Comparison of ENCODE assay signal across 20 cellular contexts in the genomic region with DNA sequence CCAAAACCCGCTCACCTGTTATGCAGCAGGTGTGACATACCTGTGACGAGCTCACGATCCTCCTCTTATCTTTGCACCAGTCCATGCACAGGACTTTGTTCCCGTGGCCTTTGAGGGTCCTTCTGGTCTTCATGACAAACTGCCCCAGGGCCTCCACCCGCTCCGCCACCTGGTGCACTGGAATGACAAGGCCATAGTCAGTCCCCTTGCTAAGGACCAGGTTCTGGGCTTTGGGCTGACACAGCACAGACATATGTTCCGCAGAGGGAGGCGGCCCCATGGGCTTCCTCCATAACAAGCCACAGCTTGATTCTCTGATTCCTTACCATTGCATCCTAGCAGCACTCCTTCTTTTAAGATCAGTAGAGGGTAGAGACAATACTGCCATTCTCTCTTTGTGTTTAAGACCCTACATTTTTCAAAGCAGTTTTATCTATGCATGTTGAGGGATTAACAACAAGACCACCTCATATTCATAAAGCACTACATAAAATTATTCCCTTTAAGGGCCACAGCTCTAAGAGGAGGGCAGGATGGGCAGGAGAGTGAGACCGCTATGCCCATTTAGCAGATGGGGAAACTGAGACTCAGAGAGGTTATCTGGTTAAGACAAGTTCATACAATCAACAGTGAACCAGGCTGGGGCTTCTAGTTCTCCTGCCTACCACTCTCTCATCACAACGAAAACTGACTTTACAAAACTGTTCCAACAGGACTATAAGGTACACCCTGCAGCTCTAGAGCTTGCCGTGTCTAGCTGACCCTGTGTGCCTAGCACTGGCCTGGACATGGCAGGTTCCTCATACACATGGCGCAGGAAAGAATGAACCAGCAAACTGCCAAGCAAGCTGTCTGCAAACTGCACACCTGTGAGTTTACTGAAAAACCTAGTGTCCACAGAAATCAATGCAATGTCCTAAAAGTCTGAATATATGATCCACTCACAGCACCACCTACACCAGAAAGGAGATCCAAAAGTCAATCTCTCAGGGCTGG. TPM values are rescaled to one million over a fixed set of nuclear protein-coding genes. Genes with fewer than 3 reads are reported as not detected.
DNase-seq lines count a peak whose midpoint lies in the region; ATAC-seq, FAIRE-seq and TF ChIP-seq lines count a peak whose summit lies in the region.
"Had no signal": no experiment of that assay in that cellular context is flagged by ENCODE, and none has a peak within 500 bp of the region (broad histone marks: within the 10 kb centered on the region; RNA-seq: fewer than 3 reads in every experiment).

No MANE protein-coding gene starts in this region.

- in situ Hi-C loops in HepG2 (cut with HindIII; ENCODE audit: extremely low pct_ligation_motif_present, low pct_unique_long_range_greater_than_20kb), result no loop called here

- H3K4me1 Mint-ChIP-seq in stimulated activated naive B cell treated with anti-CD40 and anti-IgM and Interleukin-4, amounts not matched to agents 10 μg/mL and 1 μg/mL and 100 μg/mL, for 72 hours, result peaks cover 6 to 14% of the 10 kb centered on the region in 2 donors
- no peaks in the 10 kb centered on the region for H3K4me1 Mint-ChIP-seq in activated CD4-positive, alpha-beta memory T cell treated with anti-CD3 and anti-CD28 coated beads for 36 hours (ENCODE audit: low read depth)

- H3K9me3 ChIP-seq in HepG2 (ENCODE audit: low read length) (no peaks in the 10 kb centered on the region), right lobe of liver (no peaks in the 10 kb centered on the region)

- no peak for FAIRE-seq in HepG2 (lab: Jason Lieb, UNC)
- FAIRE-seq: H54 had no signal

- CTCF ChIA-PET in HepG2 (lab: Yijun Ruan, JAX; ENCODE audit: low intra/inter-chr PET ratio, low total read pairs), result no interaction called here
- CTCF ChIA-PET in activated CD4-positive, alpha-beta memory T cell treated with anti-CD3 and anti-CD28 coated beads for 36 hours (lab: Charles Lee), result interaction anchor here (1.1 to 1.2 kb wide), 2 partner anchors 15 kb away, joined by 4 to 5 read pairs; no protein-coding TSS in a partner anchor

- POLR2A ChIA-PET in HepG2 (lab: Yijun Ruan, JAX), result no interaction called here
- POLR2A ChIA-PET in activated CD4-positive, alpha-beta memory T cell treated with anti-CD3 and anti-CD28 coated beads for 36 hours (lab: Charles Lee), result interaction anchor here (0.7 kb wide), 1 partner anchor 25 kb away, joined by 5 read pairs; no protein-coding TSS in a partner anchor

- H2AFZ ChIP-seq in HepG2 (ENCODE audit: low read length), result no peak overlapping the region
- H2AFZ ChIP-seq: PC-9 had no signal

- no peaks in the 10 kb centered on the region for H3K27me3 Mint-ChIP-seq in stimulated activated naive B cell treated with anti-CD40 and anti-IgM and Interleukin-4, amounts not matched to agents 10 μg/mL and 1 μg/mL and 100 μg/mL, for 72 hours
- H3K27me3 Mint-ChIP-seq in activated CD4-positive, alpha-beta memory T cell treated with anti-CD3 and anti-CD28 coated beads for 36 hours, result no peaks in the 10 kb centered on the region
- H3K27me3 Mint-ChIP-seq: CD4-positive, CD25-positive, alpha-beta regulatory T cell; IgD-negative memory B cell had no signal

- 99% methylated on average over 12 of the region's 12 CpGs for WGBS in HepG2 (ENCODE audit: low lambda C conversion rate)
- 91% methylated on average over 8 of the region's 12 CpGs for WGBS in right lobe of liver (ENCODE audit: insufficient coverage, low coverage, low lambda C conversion rate, missing lambda C conversion rate)

- H3K36me3 Mint-ChIP-seq in stimulated activated naive B cell treated with anti-CD40 and anti-IgM and Interleukin-4, amounts not matched to agents 10 μg/mL and 1 μg/mL and 100 μg/mL, for 72 hours, result peaks cover 28 to 46% of the 10 kb centered on the region in 2 donors
- H3K36me3 Mint-ChIP-seq in activated CD4-positive, alpha-beta memory T cell treated with anti-CD3 and anti-CD28 coated beads for 36 hours, result peaks cover 9% of the 10 kb centered on the region

- peaks cover 2 to 4% of the 10 kb centered on the region in 2 experiments; a peak in 2 of 5 replicates for H3K36me3 ChIP-seq in HepG2 (replicated peaks in 1 of 2; ENCODE audit: control insufficient read depth in 1 of 2, insufficient read depth in 2 of 2, low read length in 2 of 2)
- H3K36me3 ChIP-seq in right lobe of liver, result no peaks in the 10 kb centered on the region

- TF ChIP-seq RAD21 in HepG2 (CRISPR knock-in tag; IDR thresholded peaks at IDR 0.05), result no peak

- H3K4me3 Mint-ChIP-seq in stimulated activated naive B cell treated with anti-CD40 and anti-IgM and Interleukin-4, amounts not matched to agents 10 μg/mL and 1 μg/mL and 100 μg/mL, for 72 hours, result no peak overlapping the region
- H3K4me3 Mint-ChIP-seq in activated CD4-positive, alpha-beta memory T cell treated with anti-CD3 and anti-CD28 coated beads for 36 hours, result no peak overlapping the region
- H3K4me3 Mint-ChIP-seq: CD4-positive, CD25-positive, alpha-beta regulatory T cell had no signal

- intact Hi-C loops in HepG2 (cut with micrococcal nuclease; ENCODE audit: unreplicated experiment) (no loop called here), right lobe of liver (cut with DNase I) (no loop called here)
- intact Hi-C loops in activated CD4-positive, alpha-beta memory T cell treated with anti-CD3 and anti-CD28 coated beads for 36 hours (cut with micrococcal nuclease), result no loop called here

- peak overlapping the region; percentile 14 for H3K27ac Mint-ChIP-seq in stimulated activated naive B cell treated with anti-CD40 and anti-IgM and Interleukin-4, amounts not matched to agents 10 μg/mL and 1 μg/mL and 100 μg/mL, for 72 hours
- H3K27ac Mint-ChIP-seq in activated CD4-positive, alpha-beta memory T cell treated with anti-CD3 and anti-CD28 coated beads for 36 hours, result no peak overlapping the region
- H3K27ac Mint-ChIP-seq: IgD-negative memory B cell had no signal

- H3K27me3 ChIP-seq in HepG2 (ENCODE audit: control insufficient read depth in 1 of 2, insufficient read depth in 2 of 2, low read length in 2 of 2), result no peaks in the 10 kb centered on the region
- no peaks in the 10 kb centered on the region for H3K27me3 ChIP-seq in right lobe of liver

- no peaks in the 10 kb centered on the region for H3K79me2 ChIP-seq in HepG2 (ENCODE audit: insufficient read depth, low read length)

- no TSS peak for BruUV-seq in HepG2 (replicated peaks; lab: Mats Ljungman, UMichigan)

- H3K4me3 ChIP-seq in HepG2 (replicated peaks in 1 of 3; ENCODE audit: insufficient read depth in 1 of 3, low read depth in 2 of 3, low read length in 3 of 3) (no peak overlapping the region), right lobe of liver (no peak overlapping the region)
- H3K4me3 ChIP-seq: PC-9, SK-N-MC had no signal

- TF ChIP-seq EP300 in HepG2 (IDR thresholded peaks at IDR 0.05; ENCODE audit: low read depth in 2 of 2, low read length in 2 of 2), result no peak
- no peak for TF ChIP-seq EP300 in HepG2 (CRISPR knock-in tag; IDR thresholded peaks at IDR 0.05; ENCODE audit: borderline replicate concordance)

- no peak overlapping the region for H3K4me2 ChIP-seq in HepG2 (ENCODE audit: low read depth, low read length)
- H3K4me2 ChIP-seq: PC-9 had no signal

- H4K20me1 ChIP-seq in HepG2 (ENCODE audit: insufficient read depth, low read length), result no peaks in the 10 kb centered on the region

- no peak for TF ChIP-seq POLR2A in HepG2 (IDR thresholded peaks at IDR 0.05; ENCODE audit: insufficient read depth in 1 of 2, low read depth in 2 of 2, low read length in 2 of 2)
- TF ChIP-seq POLR2A in right lobe of liver (IDR thresholded peaks at IDR 0.05), result no peak

- ATAC-seq in HepG2 (no peak), right lobe of liver (no peak)
- ATAC-seq in stimulated activated naive B cell treated with anti-CD40 and anti-IgM and Interleukin-4, amounts not matched to agents 10 μg/mL and 1 μg/mL and 100 μg/mL, for 72 hours (replicated peaks), result no peak
- ATAC-seq: Right ventricle myocardium inferior had no signal

- no peak for DNase-seq in HepG2 (ENCODE audit: low spot score)
- no peak for DNase-seq in right lobe of liver
- peak; percentile 12 for DNase-seq in NCI-H345 (lab: John Stamatoyannopoulos, UW)
- DNase-seq in cerebellum (ENCODE audit: low spot score), result peak; percentile 59
- DNase-seq in stimulated activated naive B cell treated with anti-CD40 and anti-IgM and Interleukin-4, amounts not matched to agents 10 μg/mL and 1 μg/mL and 100 μg/mL, for 72 hours, result no peak
- no peak for DNase-seq in activated CD4-positive, alpha-beta memory T cell treated with anti-CD3 and anti-CD28 coated beads for 36 hours
- DNase-seq in NCI-H146 (lab: John Stamatoyannopoulos, UW), result no peak
- no peak for DNase-seq in activated gamma-delta T cell treated with Interleukin-2 at 50 U/mL for 16 hours
- DNase-seq: CD4-positive, CD25-positive, alpha-beta regulatory T cell; NCI-H1105 treated with DMSO at 0.1 percent for 48 hours; NCI-H187 treated with DMSO at 0.1 percent for 48 hours; NCI-H446; NCI-H774 had no signal

- no peak overlapping the region for H3K9ac ChIP-seq in HepG2 (ENCODE audit: insufficient read depth, low read depth, low read length)

- H3K9me3 Mint-ChIP-seq in stimulated activated naive B cell treated with anti-CD40 and anti-IgM and Interleukin-4, amounts not matched to agents 10 μg/mL and 1 μg/mL and 100 μg/mL, for 72 hours, result no peaks in the 10 kb centered on the region
- no peaks in the 10 kb centered on the region for H3K9me3 Mint-ChIP-seq in activated CD4-positive, alpha-beta memory T cell treated with anti-CD3 and anti-CD28 coated beads for 36 hours
- H3K9me3 Mint-ChIP-seq: CD4-positive, CD25-positive, alpha-beta regulatory T cell; IgD-negative memory B cell had no signal

- TF ChIP-seq CTCF in HepG2 (CRISPR knock-in tag; IDR thresholded peaks at IDR 0.05) (no peak), right lobe of liver (IDR thresholded peaks at IDR 0.05) (no peak)

- peaks cover 21% of the 10 kb centered on the region for H3K4me1 ChIP-seq in HepG2 (ENCODE audit: insufficient read depth, low read length)
- peaks cover 0 to 5% (median 0%) of the 10 kb centered on the region in 4 donors for H3K4me1 ChIP-seq in right lobe of liver

- no peak overlapping the region for H3K27ac ChIP-seq in HepG2 (ENCODE audit: extremely low read length, insufficient read depth, low read length)
- no peak overlapping the region for H3K27ac ChIP-seq in right lobe of liver
- H3K27ac ChIP-seq: PC-9, SK-N-MC had no signal

RNA-seq across cellular contexts. Expression of a gene that starts 37.0 kb away (rescaled TPM):
- total RNA-seq in HepG2 (2016; rRNA removed; fragmentation: Illumina TruSeq; extraction: Trizol) (13.7 and 17.1 TPM in 2 replicates), right lobe of liver (10 to 100 TPM; 11.1 to 34.5 (median 16.5) TPM), cerebellum (53.1 TPM)
- total RNA-seq in HepG2 (2016; cell fraction: cytosol; rRNA removed; fragmentation: Illumina TruSeq; extraction: Trizol; ENCODE audit: low read depth), result 5.4 and 6.6 TPM in 2 replicates
- 12.6 and 16.2 TPM in 2 replicates for total RNA-seq in HepG2 (2016; cell fraction: insoluble cytoplasmic fraction; rRNA removed; fragmentation: Illumina TruSeq; extraction: Trizol)
- 13.3 and 14.1 TPM in 2 replicates for total RNA-seq in HepG2 (2016; cell fraction: membrane; rRNA removed; fragmentation: Illumina TruSeq; extraction: Trizol)
- total RNA-seq in HepG2 (2016; cell fraction: nucleus; rRNA removed; fragmentation: Illumina TruSeq; extraction: Trizol), result 7.2 and 7.4 TPM in 2 replicates
- polyA plus RNA-seq in HepG2 (2011; rRNA removed), result 14.4 and 19.7 TPM in 2 replicates
- polyA plus RNA-seq in HepG2 (2011; cell fraction: cytosol; rRNA removed), result 17.2 and 23.8 TPM in 2 replicates
- polyA plus RNA-seq in HepG2 (2011; cell fraction: nucleus; rRNA removed), result 14.8 and 18.3 TPM in 2 replicates
- polyA plus RNA-seq in HepG2 (2012), result 21.2 and 28.3 TPM in 2 replicates
- polyA plus RNA-seq in HepG2 (2016; cell fraction: cytosol; fragmentation: Illumina TruSeq; extraction: Trizol; ENCODE audit: low read depth), result 5.0 and 5.9 TPM in 2 replicates
- 15.6 and 16.3 TPM in 2 replicates for polyA plus RNA-seq in HepG2 (2016; cell fraction: insoluble cytoplasmic fraction; fragmentation: Illumina TruSeq; extraction: Trizol; ENCODE audit: low read depth)
- 9.1 and 9.7 TPM in 2 replicates for polyA plus RNA-seq in HepG2 (2016; cell fraction: membrane; fragmentation: Illumina TruSeq; extraction: Trizol; ENCODE audit: low read depth)
- 9.1 and 9.3 TPM in 2 replicates for polyA plus RNA-seq in HepG2 (2016; cell fraction: nucleus; fragmentation: Illumina TruSeq; extraction: Trizol; ENCODE audit: insufficient read depth, low read depth)
- polyA minus RNA-seq in HepG2 (2011; rRNA and poly(A)+ RNA removed; ENCODE audit: low replicate concordance), result 18.1 and 41.8 TPM in 2 replicates
- 13.5 and 18.1 TPM in 2 replicates for polyA minus RNA-seq in HepG2 (2011; cell fraction: cytosol; rRNA and poly(A)+ RNA removed)
- 22.7 and 26.6 TPM in 2 replicates for polyA minus RNA-seq in HepG2 (2011; cell fraction: nucleus; rRNA and poly(A)+ RNA removed)
- total RNA-seq in activated CD4-positive, alpha-beta memory T cell treated with anti-CD3 and anti-CD28 coated beads for 36 hours, result 10 to 100 TPM; 24.0 to 25.1 TPM

RNA-seq across cellular contexts. Expression of a gene that starts 41.6 kb away (rescaled TPM):
- total RNA-seq in HepG2 (2016; rRNA removed; fragmentation: Illumina TruSeq; extraction: Trizol) (not detected in 2 replicates), right lobe of liver (1 to 10 TPM; 1.8 to 3.9 (median 2.6) TPM), cerebellum (0.36 TPM)
- total RNA-seq in HepG2 (2016; cell fraction: cytosol; rRNA removed; fragmentation: Illumina TruSeq; extraction: Trizol; ENCODE audit: low read depth), result not detected in 2 replicates
- total RNA-seq in HepG2 (2016; cell fraction: insoluble cytoplasmic fraction; rRNA removed; fragmentation: Illumina TruSeq; extraction: Trizol), result not detected in 2 replicates
- total RNA-seq in HepG2 (2016; cell fraction: membrane; rRNA removed; fragmentation: Illumina TruSeq; extraction: Trizol), result not detected in 2 replicates
- not detected in 2 replicates for total RNA-seq in HepG2 (2016; cell fraction: nucleus; rRNA removed; fragmentation: Illumina TruSeq; extraction: Trizol)
- polyA plus RNA-seq in HepG2 (2011; rRNA removed), result not detected in 2 replicates
- polyA plus RNA-seq in HepG2 (2011; cell fraction: cytosol; rRNA removed), result not detected in 2 replicates
- polyA plus RNA-seq in HepG2 (2011; cell fraction: nucleus; rRNA removed), result not detected in 2 replicates
- polyA plus RNA-seq in HepG2 (2012), result not detected in 2 replicates
- polyA plus RNA-seq in HepG2 (2016; cell fraction: cytosol; fragmentation: Illumina TruSeq; extraction: Trizol; ENCODE audit: low read depth), result not detected in 2 replicates
- polyA plus RNA-seq in HepG2 (2016; cell fraction: insoluble cytoplasmic fraction; fragmentation: Illumina TruSeq; extraction: Trizol; ENCODE audit: low read depth), result not detected in 2 replicates
- not detected in 2 replicates for polyA plus RNA-seq in HepG2 (2016; cell fraction: membrane; fragmentation: Illumina TruSeq; extraction: Trizol; ENCODE audit: low read depth)
- not detected in 2 replicates for polyA plus RNA-seq in HepG2 (2016; cell fraction: nucleus; fragmentation: Illumina TruSeq; extraction: Trizol; ENCODE audit: insufficient read depth, low read depth)
- polyA minus RNA-seq in HepG2 (2011; rRNA and poly(A)+ RNA removed; ENCODE audit: low replicate concordance), result not detected in 2 replicates
- polyA minus RNA-seq in HepG2 (2011; cell fraction: cytosol; rRNA and poly(A)+ RNA removed), result not detected in 2 replicates
- 0.62 TPM in 1 of 2 replicates, not detected in the other for polyA minus RNA-seq in HepG2 (2011; cell fraction: nucleus; rRNA and poly(A)+ RNA removed)
- total RNA-seq in activated CD4-positive, alpha-beta memory T cell treated with anti-CD3 and anti-CD28 coated beads for 36 hours, result not detected
- total RNA-seq: Daoy, HT1080, Right ventricle myocardium inferior had no signal

Comparison
In these comparisons a context has a peak if more than half of its experiments do, and no peak if none do; other contexts are left out.
1. DNase-seq: peak in NCI-H345 (single experiment) and cerebellum (single experiment); none in HepG2 (single experiment), right lobe of liver (0 of 3), stimulated activated naive B cell treated with anti-CD40 and anti-IgM and Interleukin-4, amounts not matched to agents 10 μg/mL and 1 μg/mL and 100 μg/mL, for 72 hours (single experiment), activated CD4-positive, alpha-beta memory T cell treated with anti-CD3 and anti-CD28 coated beads for 36 hours (single experiment), NCI-H146 (single experiment) and activated gamma-delta T cell treated with Interleukin-2 at 50 U/mL for 16 hours (single experiment).